ENCODE assay signal across 10 cellular contexts in the genomic region with DNA sequence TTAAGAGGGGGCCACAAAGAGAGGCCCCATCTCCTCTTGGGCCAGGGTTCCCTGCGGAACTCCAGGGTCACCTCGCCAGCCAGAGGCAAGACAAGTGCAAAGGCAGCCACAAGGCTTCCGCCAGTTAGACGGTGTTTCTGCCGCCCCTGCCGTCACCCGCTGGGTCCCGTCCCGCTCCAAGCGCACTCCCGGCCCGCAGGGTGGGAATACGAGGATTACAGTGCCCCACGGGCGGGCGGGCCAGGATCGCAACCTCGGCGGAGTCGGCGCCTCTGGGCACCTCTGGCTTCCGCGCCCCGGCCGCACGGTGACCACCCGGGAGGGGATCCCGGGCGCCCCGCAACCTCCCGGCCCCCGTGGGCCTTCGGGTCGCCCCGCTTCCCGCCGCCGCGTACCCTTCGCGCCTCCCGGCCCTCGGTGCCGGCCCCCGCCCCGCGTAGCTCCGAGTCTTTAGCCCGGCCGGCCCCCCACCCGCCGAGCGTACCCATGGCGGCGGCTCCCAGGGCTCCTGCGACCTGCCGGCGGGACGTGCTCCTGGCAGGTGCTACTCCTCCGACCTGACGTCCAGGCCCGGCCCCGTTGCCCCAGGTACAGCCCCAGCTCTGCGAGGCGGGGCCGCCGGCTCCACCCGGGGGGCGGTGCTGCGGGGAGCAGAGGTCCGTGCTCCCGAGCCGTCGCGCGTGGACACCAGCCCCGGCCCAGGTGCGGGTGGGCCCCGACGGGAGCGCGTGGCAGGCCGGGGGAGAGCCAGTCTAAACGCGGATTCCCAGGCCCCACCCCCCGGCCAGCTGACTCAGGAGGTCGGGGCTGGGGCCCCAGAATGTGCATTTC. TPM values are rescaled to one million over a fixed set of nuclear protein-coding genes. Genes with fewer than 3 reads are reported as not detected.
DNase-seq lines count a peak whose midpoint lies in the region; ATAC-seq and TF ChIP-seq lines count a peak whose summit lies in the region.
"Had no signal": no experiment of that assay in that cellular context is flagged by ENCODE, and none has a peak within 500 bp of the region (broad histone marks: within the 10 kb centered on the region; RNA-seq: fewer than 3 reads in every experiment).

A gene with protein sequence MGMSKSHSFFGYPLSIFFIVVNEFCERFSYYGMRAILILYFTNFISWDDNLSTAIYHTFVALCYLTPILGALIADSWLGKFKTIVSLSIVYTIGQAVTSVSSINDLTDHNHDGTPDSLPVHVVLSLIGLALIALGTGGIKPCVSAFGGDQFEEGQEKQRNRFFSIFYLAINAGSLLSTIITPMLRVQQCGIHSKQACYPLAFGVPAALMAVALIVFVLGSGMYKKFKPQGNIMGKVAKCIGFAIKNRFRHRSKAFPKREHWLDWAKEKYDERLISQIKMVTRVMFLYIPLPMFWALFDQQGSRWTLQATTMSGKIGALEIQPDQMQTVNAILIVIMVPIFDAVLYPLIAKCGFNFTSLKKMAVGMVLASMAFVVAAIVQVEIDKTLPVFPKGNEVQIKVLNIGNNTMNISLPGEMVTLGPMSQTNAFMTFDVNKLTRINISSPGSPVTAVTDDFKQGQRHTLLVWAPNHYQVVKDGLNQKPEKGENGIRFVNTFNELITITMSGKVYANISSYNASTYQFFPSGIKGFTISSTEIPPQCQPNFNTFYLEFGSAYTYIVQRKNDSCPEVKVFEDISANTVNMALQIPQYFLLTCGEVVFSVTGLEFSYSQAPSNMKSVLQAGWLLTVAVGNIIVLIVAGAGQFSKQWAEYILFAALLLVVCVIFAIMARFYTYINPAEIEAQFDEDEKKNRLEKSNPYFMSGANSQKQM (minus strand): TSS at position 562 of the 831 bp plus-strand sequence. CDS start 74 bp downstream, at position 488.

- H4K20me1 ChIP-seq in neural cell (ENCODE audit: insufficient read depth): no peaks in the 10 kb centered on the region

- H3K4me3 ChIP-seq in AG04449 (ENCODE audit: low read depth, low read length) (peak within 1 kb of the TSS; percentile 29), fibroblast of the aortic adventitia (ENCODE audit: low read depth, low read length) (peak within 1 kb of the TSS; percentile 9), neural cell (ENCODE audit: low read length) (peak within 1 kb of the TSS; percentile 31)

- TF ChIP-seq EP300 in neural cell (conservative IDR thresholded peaks at IDR 0.05; ENCODE audit: poor library complexity, severe bottlenecking): no peak

- H3F3A ChIP-seq in neural cell (ENCODE audit: insufficient read depth, low read length, poor library complexity, severe bottlenecking): no peaks in the 10 kb centered on the region

- no peaks in the 10 kb centered on the region for H3K79me2 ChIP-seq in neural cell (replicated peaks; ENCODE audit: insufficient read depth, low read length)

- no peak within 1 kb of the TSS for H3K9ac ChIP-seq in neural cell (ENCODE audit: low read length)

- no peak for ATAC-seq in HG03196 (IDR thresholded peaks at IDR 0.05; ENCODE audit: unreplicated experiment)
- ATAC-seq in HG03175 (IDR thresholded peaks at IDR 0.05; ENCODE audit: unreplicated experiment): no peak

- no peak within 1 kb of the TSS for H3K4me2 ChIP-seq in neural cell (ENCODE audit: low read length)

- H3K36me3 ChIP-seq in neural cell (ENCODE audit: insufficient read depth, low read length): no peaks in the 10 kb centered on the region

- no peaks in the 10 kb centered on the region for H3K9me2 ChIP-seq in neural cell (ENCODE audit: insufficient read depth, low read length)

- peaks cover 24% of the 10 kb centered on the region for H3K27me3 ChIP-seq in neural cell (ENCODE audit: insufficient read depth, low read depth, low read length)

- TF ChIP-seq CTCF in AG04449 (IDR thresholded peaks at IDR 0.05; ENCODE audit: insufficient read depth, low read length, missing control alignments) (no peak), fibroblast of the aortic adventitia (IDR thresholded peaks at IDR 0.05; ENCODE audit: insufficient read depth, low read length) (no peak), neural cell (IDR thresholded peaks at IDR 0.05; ENCODE audit: poor library complexity, severe bottlenecking) (no peak)

- peaks cover 5% of the 10 kb centered on the region for H3K9me3 ChIP-seq in neural cell (ENCODE audit: low read length)

- no peak for TF ChIP-seq RAD21 in neural cell (conservative IDR thresholded peaks at IDR 0.05)

- H3K27ac ChIP-seq in neural cell (ENCODE audit: low read length): no peak within 1 kb of the TSS

- no peak within 1 kb of the TSS for H2AFZ ChIP-seq in neural cell (ENCODE audit: low read depth, low read length)

- DNase-seq in AG04449 (ENCODE audit: low read depth, low spot score) (no peak), NCI-H69 (lab: John Stamatoyannopoulos, UW) (peak; percentile 41), fibroblast of the aortic adventitia (ENCODE audit: low read depth) (no peak), GF-D8 (lab: John Stamatoyannopoulos, UW) (no peak), NCI-H187 (lab: John Stamatoyannopoulos, UW) (no peak)
- DNase-seq: HCEC 1CT, NCI-H526 treated with DMSO at 0.1 percent for 48 hours had no signal

- CTCF ChIA-PET in AG04449 (lab: Yijun Ruan, JAX): no interaction called here

- POLR2A ChIA-PET in AG04449 (lab: Yijun Ruan, JAX): no interaction called here

TF ChIP-seq in neural cell, 6 proteins besides CTCF, POLR2A, EP300 and RAD21:
- TF ChIP-seq TAF1 (IDR thresholded peaks at IDR 0.05; ENCODE audit: low read depth) (no peak), SMC3 (conservative IDR thresholded peaks at IDR 0.05; ENCODE audit: poor library complexity) (no peak), MXI1 (conservative IDR thresholded peaks at IDR 0.05; ENCODE audit: poor library complexity, severe bottlenecking) (no peak), POLR2AphosphoS5 (IDR thresholded peaks at IDR 0.05) (no peak), EZH2 (IDR thresholded peaks at IDR 0.05; ENCODE audit: borderline replicate concordance, insufficient read depth, low read length, poor library complexity, severe bottlenecking) (no peak)
- TF ChIP-seq, protein P1, sequence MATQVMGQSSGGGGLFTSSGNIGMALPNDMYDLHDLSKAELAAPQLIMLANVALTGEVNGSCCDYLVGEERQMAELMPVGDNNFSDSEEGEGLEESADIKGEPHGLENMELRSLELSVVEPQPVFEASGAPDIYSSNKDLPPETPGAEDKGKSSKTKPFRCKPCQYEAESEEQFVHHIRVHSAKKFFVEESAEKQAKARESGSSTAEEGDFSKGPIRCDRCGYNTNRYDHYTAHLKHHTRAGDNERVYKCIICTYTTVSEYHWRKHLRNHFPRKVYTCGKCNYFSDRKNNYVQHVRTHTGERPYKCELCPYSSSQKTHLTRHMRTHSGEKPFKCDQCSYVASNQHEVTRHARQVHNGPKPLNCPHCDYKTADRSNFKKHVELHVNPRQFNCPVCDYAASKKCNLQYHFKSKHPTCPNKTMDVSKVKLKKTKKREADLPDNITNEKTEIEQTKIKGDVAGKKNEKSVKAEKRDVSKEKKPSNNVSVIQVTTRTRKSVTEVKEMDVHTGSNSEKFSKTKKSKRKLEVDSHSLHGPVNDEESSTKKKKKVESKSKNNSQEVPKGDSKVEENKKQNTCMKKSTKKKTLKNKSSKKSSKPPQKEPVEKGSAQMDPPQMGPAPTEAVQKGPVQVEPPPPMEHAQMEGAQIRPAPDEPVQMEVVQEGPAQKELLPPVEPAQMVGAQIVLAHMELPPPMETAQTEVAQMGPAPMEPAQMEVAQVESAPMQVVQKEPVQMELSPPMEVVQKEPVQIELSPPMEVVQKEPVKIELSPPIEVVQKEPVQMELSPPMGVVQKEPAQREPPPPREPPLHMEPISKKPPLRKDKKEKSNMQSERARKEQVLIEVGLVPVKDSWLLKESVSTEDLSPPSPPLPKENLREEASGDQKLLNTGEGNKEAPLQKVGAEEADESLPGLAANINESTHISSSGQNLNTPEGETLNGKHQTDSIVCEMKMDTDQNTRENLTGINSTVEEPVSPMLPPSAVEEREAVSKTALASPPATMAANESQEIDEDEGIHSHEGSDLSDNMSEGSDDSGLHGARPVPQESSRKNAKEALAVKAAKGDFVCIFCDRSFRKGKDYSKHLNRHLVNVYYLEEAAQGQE (IDR thresholded peaks at IDR 0.05; ENCODE audit: borderline replicate concordance): no peak
TF ChIP-seq in neural cell: peak in this region for 0.

RNA-seq across cellular contexts. Expression of the gene that starts here (rescaled TPM):
- total RNA-seq in fibroblast of the aortic adventitia (ENCODE audit: low replicate concordance): not detected in 2 replicates
- not detected in 2 replicates for polyA plus RNA-seq in neural cell
- not detected in 2 replicates for polyA minus RNA-seq in neural cell
